ENCODE assay signal across 12 cellular contexts in the genomic region with DNA sequence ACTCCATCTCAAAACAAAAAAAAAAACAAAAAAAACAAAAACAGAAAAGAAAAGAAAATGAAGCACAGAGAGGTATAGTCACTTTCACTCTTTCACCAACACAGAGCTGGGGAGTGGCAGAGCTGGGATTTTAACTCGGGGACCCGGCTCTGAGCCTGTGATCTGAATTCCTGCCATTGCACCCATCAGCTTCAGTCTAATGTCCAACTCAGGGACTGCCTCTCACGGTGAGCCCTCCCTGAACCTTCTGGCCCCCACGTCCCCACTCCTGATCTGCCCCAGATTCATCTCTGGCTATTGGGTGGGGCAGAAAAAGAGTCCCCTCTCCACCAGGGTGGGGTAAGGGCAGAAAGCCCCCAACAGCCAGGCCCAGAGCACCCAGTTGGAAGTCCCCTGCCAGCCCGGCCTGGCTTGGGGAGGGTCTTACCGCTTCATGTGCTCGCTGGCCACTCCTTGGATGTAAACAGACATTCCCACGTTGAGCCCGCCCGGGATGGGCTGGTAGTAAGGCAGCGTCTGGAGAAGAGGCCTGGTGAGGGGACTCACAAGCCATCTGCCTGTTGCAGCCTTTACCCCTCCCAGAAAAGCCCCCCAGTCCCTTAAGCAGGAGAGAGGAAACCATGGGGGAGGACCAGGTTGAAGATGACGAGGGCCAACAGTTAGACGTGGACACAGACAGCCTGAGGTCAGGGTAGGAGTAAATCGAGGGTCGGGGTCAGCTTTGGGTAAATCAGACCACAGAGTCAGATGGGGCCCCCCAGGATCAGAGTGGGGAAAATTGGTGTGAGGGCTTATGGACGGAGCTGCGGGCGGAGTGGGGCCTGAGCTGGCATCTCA. TPM values are rescaled to one million over a fixed set of nuclear protein-coding genes. Genes with fewer than 3 reads are reported as not detected.
A peak's percentile ranks its signal among the peaks of the same experiment; 100 is the strongest.
DNase-seq lines count a peak whose midpoint lies in the region; TF ChIP-seq lines count a peak whose summit lies in the region.
"Had no signal": no experiment of that assay in that cellular context is flagged by ENCODE, and none has a peak within 500 bp of the region (broad histone marks: within the 10 kb centered on the region; RNA-seq: fewer than 3 reads in every experiment).

No MANE protein-coding gene starts in this region.

- dilution Hi-C loops in mammary epithelial cell (cut with HindIII; ENCODE audit: low sequenced_read_pairs) = no loop called here

- DNase-seq in coronary artery (ENCODE audit: low spot score) (no peak), mammary epithelial cell (no peak)
- DNase-seq: activated CD8-positive, alpha-beta memory T cell treated with anti-CD3 and anti-CD28 coated beads, Interleukin-2, amount 10 ng/mL, durations not matched to agents 7 days and 5 days; CD8-positive, alpha-beta memory T cell; NCI-H187 treated with DMSO at 0.1 percent for 48 hours; retina; SHP77 had no signal

- peak overlapping the region; percentile 90 to 92 for H3K4me3 ChIP-seq in duodenal mucosa (ENCODE audit: low read depth in 1 of 2, low read length in 2 of 2)
- H3K4me3 ChIP-seq in rectal smooth muscle tissue (ENCODE audit: low read length) = peak overlapping the region; percentile 69
- H3K4me3 ChIP-seq in coronary artery = no peak overlapping the region
- no peak overlapping the region for H3K4me3 ChIP-seq in mammary epithelial cell (replicated peaks in 1 of 3; ENCODE audit: insufficient read depth in 1 of 3, low read depth in 2 of 3, low read length in 3 of 3)

- no peaks in the 10 kb centered on the region for H3K9me3 ChIP-seq in duodenal mucosa (ENCODE audit: control insufficient read depth in 1 of 2, low read length in 2 of 2)
- H3K9me3 ChIP-seq in mammary epithelial cell (replicated peaks; ENCODE audit: insufficient read depth, low read length) = no peaks in the 10 kb centered on the region

- BruUV-seq in mammary epithelial cell (replicated peaks; lab: Mats Ljungman, UMichigan) = no TSS peak

- H4K20me1 ChIP-seq in mammary epithelial cell (ENCODE audit: insufficient read depth, low read length) = no peaks in the 10 kb centered on the region

- in situ Hi-C loops in mammary epithelial cell (cut with MboI; ENCODE audit: low sequenced_read_pairs in 2 of 2) = no loop called here

- no peaks in the 10 kb centered on the region for H3K79me2 ChIP-seq in mammary epithelial cell (ENCODE audit: insufficient read depth, low read length)

- CTCF ChIA-PET in mammary epithelial cell (lab: Charles Lee; ENCODE audit: low non-redundant PET) = no interaction called here

- intact Hi-C loops in mammary epithelial cell (cut with micrococcal nuclease) = no loop called here

- peaks cover 24 to 32% of the 10 kb centered on the region in 2 donors for H3K4me1 ChIP-seq in duodenal mucosa (ENCODE audit: control insufficient read depth in 1 of 2, insufficient read depth in 2 of 2, low read length in 2 of 2)
- H3K4me1 ChIP-seq in rectal smooth muscle tissue (ENCODE audit: control insufficient read depth, insufficient read depth, low read length) = no peaks in the 10 kb centered on the region
- no peaks in the 10 kb centered on the region for H3K4me1 ChIP-seq in mammary epithelial cell (ENCODE audit: insufficient read depth, low read length)

- no peak overlapping the region for H3K4me2 ChIP-seq in mammary epithelial cell (ENCODE audit: insufficient read depth, low read depth, low read length)

- peak overlapping the region; percentile 89 to 96 for H3K9ac ChIP-seq in duodenal mucosa (ENCODE audit: low read depth in 1 of 2, low read length in 2 of 2)
- peak overlapping the region; percentile 2 for H3K9ac ChIP-seq in rectal smooth muscle tissue (ENCODE audit: low read length)
- H3K9ac ChIP-seq in mammary epithelial cell (ENCODE audit: insufficient read depth, low read length) = no peak overlapping the region

- H2AFZ ChIP-seq in mammary epithelial cell (ENCODE audit: low read depth, low read length) = no peak overlapping the region

- 79% methylated on average over 12 of the region's 18 CpGs for WGBS in mammary epithelial cell (ENCODE audit: low coverage, missing lambda C conversion rate)

- H3K27ac ChIP-seq in duodenal mucosa (ENCODE audit: low read depth, low read length) = peak overlapping the region; percentile 83
- no peak overlapping the region for H3K27ac ChIP-seq in rectal smooth muscle tissue (ENCODE audit: low read depth, low read length)
- no peak overlapping the region for H3K27ac ChIP-seq in coronary artery
- H3K27ac ChIP-seq in mammary epithelial cell (ENCODE audit: insufficient read depth, low read depth, low read length) = no peak overlapping the region

- H3K36me3 ChIP-seq in duodenal mucosa (ENCODE audit: control insufficient read depth in 1 of 2, insufficient read depth in 2 of 2, low read length in 2 of 2) = peaks cover 23 to 37% of the 10 kb centered on the region in 2 donors
- peaks cover 25% of the 10 kb centered on the region for H3K36me3 ChIP-seq in rectal smooth muscle tissue (ENCODE audit: control insufficient read depth, insufficient read depth, low read length)
- H3K36me3 ChIP-seq in mammary epithelial cell (ENCODE audit: insufficient read depth, low read length) = peaks cover 2% of the 10 kb centered on the region

- H3K27me3 ChIP-seq in duodenal mucosa (ENCODE audit: control insufficient read depth in 1 of 2, insufficient read depth in 2 of 2, low read length in 2 of 2) (no peaks in the 10 kb centered on the region), rectal smooth muscle tissue (ENCODE audit: control insufficient read depth, insufficient read depth, low read length) (no peaks in the 10 kb centered on the region), mammary epithelial cell (ENCODE audit: insufficient read depth, low read length) (no peaks in the 10 kb centered on the region)

- no peak for TF ChIP-seq CTCF in coronary artery (IDR thresholded peaks at IDR 0.05)
- TF ChIP-seq CTCF in mammary epithelial cell (conservative IDR thresholded peaks at IDR 0.05 in 1 of 2, IDR thresholded peaks at IDR 0.05 in 1 of 2; ENCODE audit: extremely low read depth in 1 of 2, insufficient read depth in 1 of 2, low read depth in 1 of 2, low read length in 2 of 2) = no peak

RNA-seq across cellular contexts. Expression of gene LGALS4, which starts 0.5 kb away (rescaled TPM):
- total RNA-seq in mammary epithelial cell = under 1 TPM in 1 of 2 donors, not detected in 1; 0.47 TPM
- 0.20 TPM for polyA plus RNA-seq in mammary epithelial cell
- not detected for polyA minus RNA-seq in mammary epithelial cell
- total RNA-seq: LHCN-M2 had no signal

RNA-seq across cellular contexts. Expression of gene ECH1, which starts 19.4 kb away (rescaled TPM):
- 10 to 100 TPM; 66.0 to 75.9 TPM for total RNA-seq in mammary epithelial cell
- 74.5 TPM for polyA plus RNA-seq in mammary epithelial cell
- polyA minus RNA-seq in mammary epithelial cell = 85.9 TPM

RNA-seq across cellular contexts. Expression of gene LGALS7B, which starts 23.2 kb away (rescaled TPM):
- total RNA-seq in mammary epithelial cell = 100 to 1,000 TPM in 1 of 2 donors, under 1 TPM in 1; 0.73 to 210 TPM
- polyA plus RNA-seq in mammary epithelial cell = 688 TPM
- polyA minus RNA-seq in mammary epithelial cell = 2.2 TPM
- total RNA-seq: activated CD8-positive, alpha-beta memory T cell treated with anti-CD3 and anti-CD28 coated beads, Interleukin-2, amount 10 ng/mL, durations not matched to agents 7 days and 5 days; activated naive CD4-positive, alpha-beta T cell treated with anti-CD3 and anti-CD28 coated beads, Interleukin-2, amount 50 U/mL, for 72 hours; CD8-positive, alpha-beta memory T cell; LHCN-M2; mesothelial cell of epicardium had no signal
- polyA plus RNA-seq: CD8-positive, alpha-beta memory T cell had no signal

RNA-seq across cellular contexts. Expression of gene HNRNPL, which starts 37.6 kb away (rescaled TPM):
- 100 to 1,000 TPM; 200 to 391 TPM for total RNA-seq in mammary epithelial cell
- 242 TPM for polyA plus RNA-seq in mammary epithelial cell
- 784 TPM for polyA minus RNA-seq in mammary epithelial cell

RNA-seq across cellular contexts. Expression of gene LGALS7, which starts 38.9 kb away (rescaled TPM):
- total RNA-seq in mammary epithelial cell = 1 to 10 TPM in 1 of 2 donors, not detected in 1; 6.3 TPM
- polyA plus RNA-seq in mammary epithelial cell = 50.4 TPM
- 16.3 TPM for polyA minus RNA-seq in mammary epithelial cell
- total RNA-seq: activated CD8-positive, alpha-beta memory T cell treated with anti-CD3 and anti-CD28 coated beads, Interleukin-2, amount 10 ng/mL, durations not matched to agents 7 days and 5 days; activated naive CD4-positive, alpha-beta T cell treated with anti-CD3 and anti-CD28 coated beads, Interleukin-2, amount 50 U/mL, for 72 hours; CD8-positive, alpha-beta memory T cell; LHCN-M2; mesothelial cell of epicardium had no signal
- polyA plus RNA-seq: CD8-positive, alpha-beta memory T cell had no signal

Comparison
In these comparisons a context has a peak if more than half of its experiments do, and no peak if none do; other contexts are left out.
1. H3K4me3 ChIP-seq: peak in duodenal mucosa (2 of 2) and rectal smooth muscle tissue (single experiment); none in coronary artery (single experiment) and mammary epithelial cell (0 of 3).